In the genomic region with DNA sequence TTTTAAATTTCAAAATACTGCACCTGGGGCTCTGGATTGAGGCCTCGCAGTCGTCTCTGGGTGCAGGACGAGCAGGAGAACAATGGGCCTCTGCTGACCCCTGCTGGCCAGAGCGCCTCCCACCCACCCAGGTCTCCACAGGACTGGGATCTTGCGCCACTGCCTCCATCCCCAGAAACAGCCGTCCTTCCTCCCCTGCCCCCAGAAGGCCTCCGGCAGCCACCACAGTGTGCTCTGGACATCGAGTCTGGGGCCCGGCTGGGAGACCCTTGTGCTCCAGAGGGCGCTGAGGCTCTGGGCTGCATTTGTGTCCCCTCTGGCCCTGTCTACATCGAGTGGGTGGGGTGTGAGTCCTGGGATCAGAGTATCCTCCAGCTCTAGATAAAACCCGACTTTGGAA, we compare ENCODE assay signal across 9 cellular contexts. TPM values are rescaled to one million over a fixed set of nuclear protein-coding genes. Genes with fewer than 3 reads are reported as not detected.
DNase-seq lines count a peak whose midpoint lies in the region; ATAC-seq and TF ChIP-seq lines count a peak whose summit lies in the region.
"Had no signal": no experiment of that assay in that cellular context is flagged by ENCODE, and none has a peak within 500 bp of the region (broad histone marks: within the 10 kb centered on the region; RNA-seq: fewer than 3 reads in every experiment).

No MANE protein-coding gene starts in this region.

- H3K36me3 Mint-ChIP-seq in neural progenitor cell, result peaks cover 2% of the 10 kb centered on the region

- POLR2A ChIA-PET in Panc1 (lab: Charles Lee), result interaction anchor here (0.7 kb wide), 3 partner anchors 9 to 110 kb away, joined by 3 to 6 read pairs (median 6); no protein-coding TSS in a partner anchor

- intact Hi-C loops in Panc1 (cut with micrococcal nuclease; ENCODE audit: unreplicated experiment), result loop anchor here (1.0 to 5.0 kb wide), 4 partner anchors 64 to 282 kb away; partner anchors contain the start of gene CIB2

- H3K4me3 Mint-ChIP-seq in neural progenitor cell, result no peak overlapping the region
- H3K4me3 Mint-ChIP-seq in stimulated activated naive CD8-positive, alpha-beta T cell treated with anti-CD3 and anti-CD28 coated beads, Interleukin-15, amount 100 ng/mL, for 72 hours, result no peak overlapping the region
- H3K4me3 Mint-ChIP-seq: dendritic cell treated with granulocyte-macrophage colony-stimulating factor and Interleukin-4, amounts not matched to agents 40 ng/mL and 50 ng/mL, for 4 days had no signal

- H3K4me1 ChIP-seq in DND-41 (ENCODE audit: insufficient read depth, low read length) (no peaks in the 10 kb centered on the region), Panc1 (ENCODE audit: control insufficient read depth, insufficient read depth, low read length) (no peaks in the 10 kb centered on the region), neural progenitor cell (peaks cover 5% of the 10 kb centered on the region)

- DNase-seq in DND-41, result peak; percentile 82
- DNase-seq in HT1080 (ENCODE audit: low read depth), result peak; percentile 77
- DNase-seq in Panc1 (ENCODE audit: low read depth, low spot score), result peak; percentile 64
- peak; percentile 69 for DNase-seq in activated T-helper 1 cell treated with Interleukin-2 at 50 U/mL for 16 hours (ENCODE audit: low read depth)
- DNase-seq in fibroblast of pulmonary artery (ENCODE audit: low read depth), result peak; percentile 80
- peak; percentile 83 for DNase-seq in neural progenitor cell (ENCODE audit: low spot score)
- peak; percentile 80 to 82 for DNase-seq in stimulated activated naive CD8-positive, alpha-beta T cell treated with anti-CD3 and anti-CD28 coated beads, Interleukin-15, amount 100 ng/mL, for 72 hours
- DNase-seq in foreskin melanocyte, result no peak

- H2AFZ ChIP-seq in DND-41 (ENCODE audit: low read depth, low read length) (no peak overlapping the region), neural progenitor cell (replicated peaks) (peak overlapping the region; percentile 56)

- ATAC-seq in DND-41 (ENCODE audit: insufficient read depth, low read depth), result peak; percentile 99
- ATAC-seq in Panc1, result peak; percentile 99
- ATAC-seq in stimulated activated naive CD8-positive, alpha-beta T cell treated with anti-CD3 and anti-CD28 coated beads, Interleukin-15, amount 100 ng/mL, for 72 hours, result peak; percentile 96

- no peak overlapping the region for H3K4me3 ChIP-seq in DND-41 (ENCODE audit: low read depth in 1 of 2, low read length in 2 of 2)
- no peak overlapping the region for H3K4me3 ChIP-seq in Panc1 (ENCODE audit: low read depth in 2 of 2, low read length in 2 of 2)
- H3K4me3 ChIP-seq in fibroblast of pulmonary artery (replicated peaks; ENCODE audit: low read depth, low read length), result no peak overlapping the region
- no peak overlapping the region for H3K4me3 ChIP-seq in neural progenitor cell

- CTCF ChIA-PET in Panc1 (lab: Charles Lee), result interaction anchor here (0.5 to 2.6 kb wide), 13 partner anchors 17 to 282 kb away, joined by 3 to 19 read pairs (median 6); no protein-coding TSS in a partner anchor

- no peaks in the 10 kb centered on the region for H3K9me3 ChIP-seq in DND-41 (ENCODE audit: insufficient read depth, low read length, severe bottlenecking)
- no peaks in the 10 kb centered on the region for H3K9me3 ChIP-seq in Panc1 (ENCODE audit: control insufficient read depth, insufficient read depth, low read depth, low read length)
- H3K9me3 ChIP-seq in neural progenitor cell (ENCODE audit: low read depth), result no peaks in the 10 kb centered on the region

- peaks cover 4% of the 10 kb centered on the region for H3F3A ChIP-seq in neural progenitor cell (ENCODE audit: low read depth)

- H3K36me3 ChIP-seq in DND-41 (ENCODE audit: insufficient read depth, low read length), result no peaks in the 10 kb centered on the region
- no peaks in the 10 kb centered on the region for H3K36me3 ChIP-seq in Panc1 (ENCODE audit: control insufficient read depth, insufficient read depth, low read length)
- H3K36me3 ChIP-seq in neural progenitor cell, result no peaks in the 10 kb centered on the region

- H4K20me1 ChIP-seq in DND-41 (ENCODE audit: insufficient read depth, low read length) (no peaks in the 10 kb centered on the region), neural progenitor cell (ENCODE audit: low read depth) (no peaks in the 10 kb centered on the region)

- no peak overlapping the region for H3K27ac Mint-ChIP-seq in neural progenitor cell
- no peak overlapping the region for H3K27ac Mint-ChIP-seq in stimulated activated naive CD8-positive, alpha-beta T cell treated with anti-CD3 and anti-CD28 coated beads, Interleukin-15, amount 100 ng/mL, for 72 hours
- H3K27ac Mint-ChIP-seq: dendritic cell treated with granulocyte-macrophage colony-stimulating factor and Interleukin-4, amounts not matched to agents 40 ng/mL and 50 ng/mL, for 4 days had no signal

- peaks cover 2% of the 10 kb centered on the region for H3K9me3 Mint-ChIP-seq in neural progenitor cell
- no peaks in the 10 kb centered on the region for H3K9me3 Mint-ChIP-seq in stimulated activated naive CD8-positive, alpha-beta T cell treated with anti-CD3 and anti-CD28 coated beads, Interleukin-15, amount 100 ng/mL, for 72 hours
- H3K9me3 Mint-ChIP-seq: dendritic cell treated with granulocyte-macrophage colony-stimulating factor and Interleukin-4, amounts not matched to agents 40 ng/mL and 50 ng/mL, for 4 days had no signal

- H3K9ac ChIP-seq in DND-41 (ENCODE audit: low read depth, low read length) (no peak overlapping the region), neural progenitor cell (no peak overlapping the region)

- H3K4me2 ChIP-seq in DND-41 (ENCODE audit: insufficient read depth, low read length) (no peak overlapping the region), neural progenitor cell (no peak overlapping the region)

- TF ChIP-seq CTCF in DND-41 (IDR thresholded peaks at IDR 0.05; ENCODE audit: borderline replicate concordance, extremely low read depth, low read length, poor library complexity, severe bottlenecking) (peak; percentile 82), Panc1 (IDR thresholded peaks at IDR 0.05) (peak; percentile 95), fibroblast of pulmonary artery (IDR thresholded peaks at IDR 0.05; ENCODE audit: low read length, missing control alignments) (peak; percentile 87), neural progenitor cell (IDR thresholded peaks at IDR 0.05) (peak; percentile 87)

- in situ Hi-C loops in Panc1 (cut with HindIII; ENCODE audit: low pct_unique_long_range_greater_than_20kb, low sequenced_read_pairs), result no loop called here

- H3K27me3 ChIP-seq in DND-41 (ENCODE audit: insufficient read depth, low read length, poor library complexity) (no peaks in the 10 kb centered on the region), Panc1 (ENCODE audit: control insufficient read depth, insufficient read depth, low read length) (no peaks in the 10 kb centered on the region), neural progenitor cell (no peaks in the 10 kb centered on the region)

- H3K79me2 ChIP-seq in DND-41 (ENCODE audit: insufficient read depth, low read length) (no peaks in the 10 kb centered on the region), neural progenitor cell (ENCODE audit: low read depth) (no peaks in the 10 kb centered on the region)

- no peak overlapping the region for H3K27ac ChIP-seq in DND-41 (ENCODE audit: low read length)
- no peak overlapping the region for H3K27ac ChIP-seq in Panc1 (ENCODE audit: low read length)
- H3K27ac ChIP-seq in neural progenitor cell, result no peak overlapping the region

- no TSS peak for BruUV-seq in Panc1 (replicated peaks; lab: Mats Ljungman, UMichigan)

- H3K4me1 Mint-ChIP-seq in neural progenitor cell, result peaks cover 12% of the 10 kb centered on the region
- no peaks in the 10 kb centered on the region for H3K4me1 Mint-ChIP-seq in stimulated activated naive CD8-positive, alpha-beta T cell treated with anti-CD3 and anti-CD28 coated beads, Interleukin-15, amount 100 ng/mL, for 72 hours

- H3K27me3 Mint-ChIP-seq in neural progenitor cell (ENCODE audit: insufficient read depth, low read depth), result peaks cover 3% of the 10 kb centered on the region
- H3K27me3 Mint-ChIP-seq in stimulated activated naive CD8-positive, alpha-beta T cell treated with anti-CD3 and anti-CD28 coated beads, Interleukin-15, amount 100 ng/mL, for 72 hours, result no peaks in the 10 kb centered on the region

RNA-seq across cellular contexts. Expression of gene ACSBG1, which starts 6.7 kb away (rescaled TPM):
- total RNA-seq in HT1080 (2014; rRNA removed; shearing (Covaris generic)), result 0.20 and 0.24 TPM in 2 replicates
- 0.05 and 0.08 TPM in 2 replicates for polyA plus RNA-seq in HT1080 (2015; cell fraction: cytosol; rRNA removed)
- polyA plus RNA-seq in HT1080 (2015; cell fraction: nucleus; rRNA removed), result 0.41 TPM in 1 of 2 replicates, not detected in the other
- total RNA-seq in Panc1 (2021; ENCODE audit: unreplicated experiment) (0.31 TPM), neural progenitor cell (ENCODE audit: low replicate concordance) (0.11 and 0.22 TPM in 2 replicates)
- 0.21 TPM for polyA plus RNA-seq in Panc1 (2012; ENCODE audit: insufficient read length)

RNA-seq across cellular contexts. Expression of gene DNAJA4, which starts 23.3 kb away (rescaled TPM):
- not detected in 2 replicates for total RNA-seq in HT1080 (2014; rRNA removed; shearing (Covaris generic))
- not detected in 2 replicates for polyA plus RNA-seq in HT1080 (2015; cell fraction: cytosol; rRNA removed)
- not detected in 2 replicates for polyA plus RNA-seq in HT1080 (2015; cell fraction: nucleus; rRNA removed)
- 11.1 TPM for total RNA-seq in Panc1 (2021; ENCODE audit: unreplicated experiment)
- polyA plus RNA-seq in Panc1 (2012; ENCODE audit: insufficient read length), result 13.0 TPM
- total RNA-seq in neural progenitor cell (ENCODE audit: low replicate concordance), result 0.12 TPM in 1 of 2 replicates, not detected in the other

RNA-seq across cellular contexts. Expression of gene SKIC8, which starts 58.4 kb away (rescaled TPM):
- 87.7 and 90.9 TPM in 2 replicates for total RNA-seq in HT1080 (2014; rRNA removed; shearing (Covaris generic))
- 79.4 and 94.3 TPM in 2 replicates for polyA plus RNA-seq in HT1080 (2015; cell fraction: cytosol; rRNA removed)
- 104 and 106 TPM in 2 replicates for polyA plus RNA-seq in HT1080 (2015; cell fraction: nucleus; rRNA removed)
- 66.3 TPM for total RNA-seq in Panc1 (2021; ENCODE audit: unreplicated experiment)
- 62.4 TPM for polyA plus RNA-seq in Panc1 (2012; ENCODE audit: insufficient read length)
- 76.0 and 78.4 TPM in 2 replicates for total RNA-seq in neural progenitor cell (ENCODE audit: low replicate concordance)

Comparison
In these comparisons a context has a peak if more than half of its experiments do, and no peak if none do; other contexts are left out.
1. RNA of gene DNAJA4, which starts 23.3 kb away (total RNA-seq): 11.1 TPM in Panc1 (single experiment); 0.12 TPM in neural progenitor cell and not detected in HT1080; every median in the first group is over 10 times any median in the second.
2. Peak in every context shown above with its lines, with median percentiles within 50 percentile points of each other: ATAC-seq and CTCF ChIP-seq.